In the genomic region with DNA sequence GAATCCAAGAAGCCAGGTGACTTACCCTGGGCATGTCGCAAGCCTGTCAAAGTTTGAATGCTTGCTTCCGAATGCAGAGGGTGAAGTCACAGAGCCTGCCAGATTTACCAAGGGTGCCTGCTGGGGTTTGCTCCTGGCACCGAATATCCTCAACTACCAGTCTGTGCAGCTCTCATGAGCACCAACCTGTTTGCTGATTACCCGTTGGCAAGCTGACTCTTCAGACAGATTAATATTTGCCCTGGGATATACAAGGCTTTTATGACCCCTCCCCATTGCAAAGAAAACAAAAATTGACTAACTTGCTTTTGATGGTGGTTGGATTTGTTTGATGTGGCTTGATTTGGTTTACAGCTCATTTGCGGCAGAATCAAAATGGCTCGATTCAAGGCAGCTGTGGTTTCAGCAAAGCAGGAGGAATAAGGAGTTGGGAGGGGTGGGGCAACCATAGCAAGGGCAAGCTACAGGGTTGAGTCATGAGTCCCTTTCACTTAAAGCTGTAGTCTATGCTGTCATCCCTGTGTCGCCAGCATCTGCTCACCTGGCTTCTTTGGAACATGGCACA, we compare ENCODE assay signal across 9 cellular contexts.
A peak's percentile ranks its signal among the peaks of the same experiment; 100 is the strongest.
DNase-seq lines count a peak whose midpoint lies in the region; ATAC-seq, FAIRE-seq and TF ChIP-seq lines count a peak whose summit lies in the region.
"Had no signal": no experiment of that assay in that cellular context is flagged by ENCODE, and none has a peak within 500 bp of the region (broad histone marks: within the 10 kb centered on the region; RNA-seq: fewer than 3 reads in every experiment).

No MANE protein-coding gene starts in this region.

- peak overlapping the region; percentile 34 for H3K4me3 Mint-ChIP-seq in T-helper 2 cell treated with Interferon-gamma antibody and Interleukin-4, amounts not matched to agents 5 μg/mL and 100 μg/mL, for 36 hours

- in situ Hi-C loops in GM12878 (cut with MboI) = no loop called here

- H3K9ac ChIP-seq in GM12878 (ENCODE audit: control insufficient read depth, insufficient read depth, low read length) = no peak overlapping the region

- no peak for TF ChIP-seq RAD21 in GM12878 (IDR thresholded peaks at IDR 0.05; ENCODE audit: insufficient read depth, low read depth, low read length)

- H3K4me1 ChIP-seq in GM12878 (ENCODE audit: control insufficient read depth, insufficient read depth, low read length) = no peaks in the 10 kb centered on the region

- H3K27me3 ChIP-seq in GM12878 (replicated peaks in 1 of 2; ENCODE audit: control insufficient read depth in 2 of 2, insufficient read depth in 2 of 2, low read length in 1 of 2) = no peaks in the 10 kb centered on the region

- H4K20me1 ChIP-seq in GM12878 (ENCODE audit: control insufficient read depth, insufficient read depth) = no peaks in the 10 kb centered on the region

- CTCF ChIA-PET in GM12878 (lab: Yijun Ruan, JAX) = interaction anchor here (0.6 to 1.4 kb wide), 3 partner anchors 21 to 306 kb away, joined by 3 to 4 read pairs (median 4); no protein-coding TSS in a partner anchor

- intact Hi-C loops in GM12878 (cut with micrococcal nuclease; ENCODE audit: unreplicated experiment) = no loop called here

- H3K27ac ChIP-seq in GM12878 (ENCODE audit: control insufficient read depth, insufficient read depth) = no peak overlapping the region

- H3K9me3 Mint-ChIP-seq in T-helper 2 cell treated with Interferon-gamma antibody and Interleukin-4, amounts not matched to agents 5 μg/mL and 100 μg/mL, for 36 hours = no peaks in the 10 kb centered on the region

- SMC1A ChIA-PET in GM12878 (lab: Charles Lee; ENCODE audit: uncharacterized antibody, unreplicated experiment) = interaction anchor here (0.7 to 1.5 kb wide), 7 partner anchors 9 to 82 kb away, joined by 3 to 4 read pairs (median 3); no protein-coding TSS in a partner anchor

- RAD21 ChIA-PET in GM12878 (lab: Charles Lee; ENCODE audit: unreplicated experiment) = interaction anchor here (1.0 kb wide), 1 partner anchor 74 kb away, joined by 3 read pairs; no protein-coding TSS in a partner anchor

- H3K79me2 ChIP-seq in GM12878 (ENCODE audit: control insufficient read depth, insufficient read depth, low read length) = no peaks in the 10 kb centered on the region

- H3K36me3 Mint-ChIP-seq in T-helper 2 cell treated with Interferon-gamma antibody and Interleukin-4, amounts not matched to agents 5 μg/mL and 100 μg/mL, for 36 hours (ENCODE audit: low read depth) = no peaks in the 10 kb centered on the region

- H3K4me2 ChIP-seq in GM12878 (ENCODE audit: control insufficient read depth, insufficient read depth) = no peak overlapping the region

- H3K4me3 ChIP-seq in GM12878 = no peak overlapping the region

- 36% methylated on average over 7 of the region's 7 CpGs for WGBS in GM12878 (ENCODE audit: insufficient coverage, insufficient replicate concordance, low lambda C conversion rate, missing lambda C conversion rate)

- H3K27ac Mint-ChIP-seq in T-helper 2 cell treated with Interferon-gamma antibody and Interleukin-4, amounts not matched to agents 5 μg/mL and 100 μg/mL, for 36 hours = no peak overlapping the region

- H3K27me3 Mint-ChIP-seq in T-helper 2 cell treated with Interferon-gamma antibody and Interleukin-4, amounts not matched to agents 5 μg/mL and 100 μg/mL, for 36 hours (ENCODE audit: low read depth) = peaks cover 45% of the 10 kb centered on the region

- no peak for TF ChIP-seq EP300 in GM12878 (IDR thresholded peaks at IDR 0.05; ENCODE audit: borderline replicate concordance in 1 of 2, control insufficient read depth in 1 of 2, low read depth in 2 of 2, low read length in 2 of 2)

- H3K9me3 ChIP-seq in GM12878 (replicated peaks; ENCODE audit: control insufficient read depth, insufficient read depth, low read length) = no peaks in the 10 kb centered on the region

- BruUV-seq in GM12878 (replicated peaks; lab: Mats Ljungman, UMichigan) = no TSS peak

- TF ChIP-seq POLR2A in GM12878 (IDR thresholded peaks at IDR 0.05; ENCODE audit: low read depth, low read length) = no peak

- POLR2A ChIA-PET in GM12878 (lab: Charles Lee) = interaction anchor here (0.6 to 2.0 kb wide), 2 partner anchors 12 to 43 kb away, joined by 3 to 7 read pairs; no protein-coding TSS in a partner anchor

- peaks cover 14% of the 10 kb centered on the region for H3K4me1 Mint-ChIP-seq in T-helper 2 cell treated with Interferon-gamma antibody and Interleukin-4, amounts not matched to agents 5 μg/mL and 100 μg/mL, for 36 hours (ENCODE audit: low read depth)

- ATAC-seq in GM12878 (peak; percentile 96), GM19452 (IDR thresholded peaks at IDR 0.05; ENCODE audit: unreplicated experiment) (no peak), HG03571 (IDR thresholded peaks at IDR 0.05; ENCODE audit: unreplicated experiment) (no peak)

- no peaks in the 10 kb centered on the region; a peak in 1 of 4 replicates for H3K36me3 ChIP-seq in GM12878 (ENCODE audit: control insufficient read depth in 2 of 2, insufficient read depth in 2 of 2, low read length in 1 of 2)

- peak; percentile 21 for FAIRE-seq in GM18507 (lab: Jason Lieb, UNC)
- FAIRE-seq in GM12878 (lab: Jason Lieb, UNC) = no peak
- FAIRE-seq: endometrium had no signal

- TF ChIP-seq CTCF in GM12878 (IDR thresholded peaks at IDR 0.05 in 2 of 3, conservative IDR thresholded peaks at IDR 0.05 in 1 of 3; ENCODE audit: control insufficient read depth in 2 of 3, extremely low read depth in 1 of 3, insufficient read depth in 1 of 3, low read depth in 3 of 3, low read length in 3 of 3) = no peak

- DNase-seq in GM18507 (ENCODE audit: extremely low spot score, insufficient read length, low read depth) (no peak), GM12878 (ENCODE audit: low read depth, low spot score) (peak; percentile 15), DMS 273 (lab: John Stamatoyannopoulos, UW; ENCODE audit: unreplicated experiment) (no peak), occipital lobe (lab: John Stamatoyannopoulos, UW) (no peak)
- DNase-seq in T-helper 2 cell treated with Interferon-gamma antibody and Interleukin-4, amounts not matched to agents 5 μg/mL and 100 μg/mL, for 36 hours (ENCODE audit: low spot score) = peak; percentile 59
- DNase-seq in stimulated activated CD4-positive, alpha-beta T cell treated with anti-CD3 and anti-CD28 coated beads, Interleukin-15, amount 100 ng/mL, for 1 hour (ENCODE audit: low read depth in 1 of 2, low spot score in 1 of 2) = peak; percentile 5 to 11

- no peak overlapping the region for H2AFZ ChIP-seq in GM12878 (ENCODE audit: control insufficient read depth, low read depth, low read length)

TF ChIP-seq in GM12878, 131 proteins besides CTCF, POLR2A, EP300 and RAD21 (continues in another document):
- TF ChIP-seq ATF7 (IDR thresholded peaks at IDR 0.05; ENCODE audit: low read depth) = peak; percentile 36; the same call in 1 of the 2 replicates
- TF ChIP-seq PML (IDR thresholded peaks at IDR 0.05; ENCODE audit: low read length) = no peak
- no peak for TF ChIP-seq ZNF217 (IDR thresholded peaks at IDR 0.05)
- TF ChIP-seq BMI1 (IDR thresholded peaks at IDR 0.05; ENCODE audit: borderline replicate concordance) = no peak
- TF ChIP-seq RAD51 (IDR thresholded peaks at IDR 0.05) = no peak
- peak; percentile 40; the same call in 1 of the 2 replicates for TF ChIP-seq MTA2 (IDR thresholded peaks at IDR 0.05; ENCODE audit: low read depth)
- no peak for TF ChIP-seq EGR1 (IDR thresholded peaks at IDR 0.05; ENCODE audit: borderline replicate concordance in 1 of 2, low read depth in 2 of 2, low read length in 2 of 2)
- TF ChIP-seq PAX5 (IDR thresholded peaks at IDR 0.05; ENCODE audit: borderline replicate concordance, low read depth, low read length) = no peak
- no peak for TF ChIP-seq JUNB (IDR thresholded peaks at IDR 0.05)
- no peak for TF ChIP-seq REST (IDR thresholded peaks at IDR 0.05; ENCODE audit: low read depth, low read length)
- no peak for TF ChIP-seq GABPA (IDR thresholded peaks at IDR 0.05; ENCODE audit: low read depth)
- peak; percentile 49 to 51; a peak in 3 of 4 replicates for TF ChIP-seq IKZF2 (IDR thresholded peaks at IDR 0.05)
- TF ChIP-seq RUNX3 (IDR thresholded peaks at IDR 0.05; ENCODE audit: low read length) = peak; percentile 25; the same call in 1 of the 2 replicates
- no peak for TF ChIP-seq CBX3 (IDR thresholded peaks at IDR 0.05; ENCODE audit: borderline replicate concordance, low read depth)
- TF ChIP-seq MEF2A (IDR thresholded peaks at IDR 0.05; ENCODE audit: insufficient read depth, low read depth, low read length) = no peak
- TF ChIP-seq SREBF2 (IDR thresholded peaks at IDR 0.05; ENCODE audit: low read length) = no peak
- peak; percentile 50; the same call in 1 of the 2 replicates for TF ChIP-seq IKZF1 (conservative IDR thresholded peaks at IDR 0.05)

Comparison
In these comparisons a context has a peak if more than half of its experiments do, and no peak if none do; other contexts are left out.
1. DNase-seq: peak in T-helper 2 cell treated with Interferon-gamma antibody and Interleukin-4, amounts not matched to agents 5 μg/mL and 100 μg/mL, for 36 hours (single experiment), GM12878 (single experiment) and stimulated activated CD4-positive, alpha-beta T cell treated with anti-CD3 and anti-CD28 coated beads, Interleukin-15, amount 100 ng/mL, for 1 hour (2 of 2); none in GM18507 (single experiment), DMS 273 (single experiment) and occipital lobe (single experiment).